ENCODE assay signal across 8 cellular contexts in genomic region chr11:88421530-88421929, GRCh38.
A peak's percentile ranks its signal among the peaks of the same experiment; 100 is the strongest.
DNase-seq lines count a peak whose midpoint lies in the region; ATAC-seq, FAIRE-seq and TF ChIP-seq lines count a peak whose summit lies in the region.

No MANE protein-coding gene starts in this region.

- DNase-seq in NB4 (ENCODE audit: low read depth) (peak; percentile 86), cardiac fibroblast (ENCODE audit: low read depth in 2 of 2) (peak; percentile 62 to 76), pancreas (no peak), D341Med (ENCODE audit: low spot score) (no peak), prostate gland (ENCODE audit: low spot score) (no peak), urothelium cell line (ENCODE audit: low spot score) (no peak)

- intact Hi-C loops in pancreas (cut with DNase I) (no loop called here), prostate gland (cut with DNase I) (no loop called here)

- H3K9me3 ChIP-seq in pancreas, result no peaks in the 10 kb centered on the region
- no peaks in the 10 kb centered on the region for H3K9me3 ChIP-seq in prostate gland

- TF ChIP-seq CTCF in NB4 (IDR thresholded peaks at IDR 0.05; ENCODE audit: low read depth, low read length) (no peak), cardiac fibroblast (IDR thresholded peaks at IDR 0.05; ENCODE audit: low read depth, low read length) (no peak), pancreas (IDR thresholded peaks at IDR 0.05) (no peak), prostate gland (IDR thresholded peaks at IDR 0.05) (no peak)

- FAIRE-seq in pancreas (lab: Jason Lieb, UNC), result no peak
- no peak for FAIRE-seq in urothelium cell line (lab: Jason Lieb, UNC)

- TF ChIP-seq POLR2A in NB4 (IDR thresholded peaks at IDR 0.05; ENCODE audit: extremely low read depth, insufficient read length) (no peak), prostate gland (IDR thresholded peaks at IDR 0.05) (no peak)

- H3K36me3 ChIP-seq in pancreas (no peaks in the 10 kb centered on the region), prostate gland (no peaks in the 10 kb centered on the region)

- H3K4me1 ChIP-seq in pancreas (no peaks in the 10 kb centered on the region), prostate gland (replicated peaks) (no peaks in the 10 kb centered on the region)

- H3K27me3 ChIP-seq in pancreas (no peaks in the 10 kb centered on the region), prostate gland (replicated peaks; ENCODE audit: insufficient read depth) (no peaks in the 10 kb centered on the region)

- ATAC-seq in GM18499 (IDR thresholded peaks at IDR 0.05; ENCODE audit: insufficient read depth, unreplicated experiment), result peak; percentile 75
- ATAC-seq in GM21825 (IDR thresholded peaks at IDR 0.05; ENCODE audit: unreplicated experiment), result peak; percentile 73
- ATAC-seq in pancreas, result peak in 3 of 4 donors; percentile 24 to 78 (median 78)

- H3K4me3 ChIP-seq in NB4 (ENCODE audit: low read depth, low read length) (no peak overlapping the region), cardiac fibroblast (replicated peaks in 1 of 2; ENCODE audit: low read depth in 2 of 2, low read length in 2 of 2) (no peak overlapping the region), pancreas (no peak overlapping the region), prostate gland (no peak overlapping the region)

- 45 to 67% methylated on average over 1 of the region's 1 CpG for WGBS in pancreas, 2 donors
- WGBS in prostate gland, result 38% methylated on average over 1 of the region's 1 CpG

- peak overlapping the region in 2 of 4 donors; percentile 10 to 18 for H3K27ac ChIP-seq in pancreas
- no peak overlapping the region for H3K27ac ChIP-seq in prostate gland

Comparison
In these comparisons a context has a peak if more than half of its experiments do, and no peak if none do; other contexts are left out.
1. DNase-seq: peak in NB4 (single experiment) and cardiac fibroblast (2 of 2); none in pancreas (0 of 6), D341Med (single experiment), prostate gland (single experiment) and urothelium cell line (single experiment).
2. Peak in every context shown above with its lines, with median percentiles within 50 percentile points of each other: ATAC-seq.